Comparison of ENCODE assay signal across 28 cellular contexts in the genomic region with DNA sequence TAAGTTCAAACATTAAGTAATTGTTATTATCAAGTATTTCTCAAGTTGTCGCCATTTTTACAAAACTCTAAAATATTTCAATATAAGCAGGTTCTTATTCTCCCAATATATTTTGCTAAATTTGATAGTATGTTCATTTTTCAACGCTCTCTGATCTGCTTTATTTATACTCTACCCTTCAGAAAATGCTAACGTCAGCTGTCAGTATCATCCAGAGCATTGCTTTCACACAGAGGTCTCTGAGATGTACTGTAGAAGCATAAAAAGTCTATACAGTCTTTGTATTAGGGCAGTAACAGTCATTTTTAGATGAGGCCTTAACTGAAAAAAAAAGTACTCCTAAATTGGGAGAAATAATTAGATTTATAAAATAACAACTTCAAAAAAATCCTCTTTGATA.
"Had no signal": no experiment of that assay in that cellular context is flagged by ENCODE, and none has a peak within 500 bp of the region (broad histone marks: within the 10 kb centered on the region; RNA-seq: fewer than 3 reads in every experiment).

No MANE protein-coding gene starts in this region.

- H3K79me2 ChIP-seq: hepatocyte had no signal

- FAIRE-seq: endometrium, endothelial cell of umbilical vein, frontal cortex had no signal

- DNase-seq: colonic mucosa; cortex of kidney; dermis blood vessel endothelial cell; dorsolateral prefrontal cortex; effector CD4-positive, alpha-beta T cell; effector CD8-positive, alpha-beta T cell; effector memory CD4-positive, alpha-beta T cell; effector memory CD8-positive, alpha-beta T cell; endodermal cell; erythroblast; esophagus squamous epithelium; foreskin fibroblast; foreskin keratinocyte; foreskin melanocyte; gastrocnemius medialis; glutamatergic neuron; head of caudate nucleus; heart left ventricle; heart right ventricle had no signal

- H3K9me3 ChIP-seq: colonic mucosa, esophagus muscularis mucosa, esophagus squamous epithelium, gastrocnemius medialis, gastroesophageal sphincter, heart left ventricle had no signal

- H3K36me3 ChIP-seq: colonic mucosa, esophagus muscularis mucosa, esophagus squamous epithelium, gastrocnemius medialis, gastroesophageal sphincter, heart left ventricle, heart right ventricle had no signal

- ATAC-seq: effector memory CD8-positive, alpha-beta T cell; esophagus mucosa; foreskin keratinocyte; gastrocnemius medialis; gastroesophageal sphincter; heart left ventricle; heart right ventricle had no signal

- H3K27me3 ChIP-seq: colonic mucosa, esophagus muscularis mucosa, esophagus squamous epithelium, foreskin keratinocyte, gastrocnemius medialis, gastroesophageal sphincter, heart left ventricle, heart right ventricle, hepatocyte had no signal

- H2AFZ ChIP-seq: hepatocyte had no signal

- H3K4me3 ChIP-seq: colonic mucosa, coronary artery, dorsolateral prefrontal cortex, esophagus muscularis mucosa, esophagus squamous epithelium, gastrocnemius medialis, gastroesophageal sphincter, heart left ventricle, heart right ventricle, hepatocyte had no signal

- H3K27ac ChIP-seq: colonic mucosa, coronary artery, dorsolateral prefrontal cortex, epithelial cell of prostate, esophagus muscularis mucosa, esophagus squamous epithelium, foreskin keratinocyte, gastrocnemius medialis, gastroesophageal sphincter, heart left ventricle, heart right ventricle, hepatocyte had no signal

- H3K4me2 ChIP-seq: hepatocyte had no signal

- H3K4me1 ChIP-seq: colonic mucosa, esophagus muscularis mucosa, esophagus squamous epithelium, foreskin keratinocyte, gastrocnemius medialis, gastroesophageal sphincter, heart left ventricle, heart right ventricle had no signal
